ENCODE assay signal across 17 cellular contexts in genomic region chr9:117697046-117697445, GRCh38.
"Had no signal": no experiment of that assay in that cellular context is flagged by ENCODE, and none has a peak within 500 bp of the region (broad histone marks: within the 10 kb centered on the region; RNA-seq: fewer than 3 reads in every experiment).

No MANE protein-coding gene starts in this region.

- H3K36me3 ChIP-seq: esophagus muscularis mucosa, gastrocnemius medialis, heart right ventricle, sigmoid colon, stomach, thoracic aorta, transverse colon had no signal

- H3K4me3 ChIP-seq: esophagus muscularis mucosa, gastrocnemius medialis, heart right ventricle, sigmoid colon, skin epidermis, stomach, thoracic aorta, transverse colon had no signal

- H3K27me3 ChIP-seq: esophagus muscularis mucosa, gastrocnemius medialis, heart right ventricle, sigmoid colon, stomach, transverse colon had no signal

- DNase-seq: effector memory CD4-positive, alpha-beta T cell; gastrocnemius medialis; heart right ventricle; hypothalamus; kidney glomerular epithelial cell; mammary epithelial cell; naive thymus-derived CD4-positive, alpha-beta T cell; nephron progenitor cell; sigmoid colon; stimulated activated CD4-positive, alpha-beta T cell treated with anti-CD3 and anti-CD28 coated beads, Interleukin-12 subunit alpha, Interleukin-12 subunit beta, amount 100 ng/mL, for 4 hours; stimulated activated naive CD4-positive, alpha-beta T cell; stomach; substantia nigra; transverse colon had no signal

- H3K4me1 ChIP-seq: esophagus muscularis mucosa, gastrocnemius medialis, heart right ventricle, sigmoid colon, stomach, transverse colon had no signal

- ATAC-seq: gastrocnemius medialis; heart right ventricle; naive thymus-derived CD4-positive, alpha-beta T cell had no signal

- H3K27ac ChIP-seq: esophagus muscularis mucosa, gastrocnemius medialis, sigmoid colon, skin epidermis, stomach, thoracic aorta, transverse colon had no signal

- H3K9me3 ChIP-seq: esophagus muscularis mucosa, gastrocnemius medialis, stomach, thoracic aorta, transverse colon had no signal
